ENCODE assay signal across 8 cellular contexts in the genomic region with DNA sequence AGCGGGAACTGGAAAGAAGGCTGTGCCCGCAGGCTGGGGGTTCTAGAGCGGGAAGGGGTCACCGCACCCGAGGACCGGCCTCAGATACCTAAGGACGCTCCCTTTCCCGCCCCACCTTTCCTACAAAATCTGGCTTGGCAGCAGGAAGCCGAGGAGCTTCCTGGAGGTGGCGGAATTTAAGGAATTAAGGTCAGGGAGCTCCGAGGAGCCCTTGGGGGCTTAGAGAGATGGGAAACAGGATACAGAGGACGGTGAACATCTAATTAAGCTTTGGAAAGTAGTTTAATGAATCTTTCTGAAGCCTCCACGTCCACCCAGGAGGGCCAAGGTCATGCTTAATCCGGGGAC. TPM values are rescaled to one million over a fixed set of nuclear protein-coding genes. Genes with fewer than 3 reads are reported as not detected.
DNase-seq lines count a peak whose midpoint lies in the region; ATAC-seq and TF ChIP-seq lines count a peak whose summit lies in the region.

No MANE protein-coding gene starts in this region.

- DNase-seq in ACHN (peak; percentile 2), HL-60 (ENCODE audit: low read depth in 1 of 2, low spot score in 1 of 2) (no peak), naive B cell (no peak), UCSD-AML1 (lab: John Stamatoyannopoulos, UW; ENCODE audit: unreplicated experiment) (no peak), HT-29 (ENCODE audit: low spot score) (no peak)

- TF ChIP-seq CTCF in HL-60 (IDR thresholded peaks at IDR 0.05; ENCODE audit: insufficient read depth, low read length): no peak

- in situ Hi-C loops in ACHN (cut with HindIII; ENCODE audit: low pct_ligation_motif_present, low pct_unique_long_range_greater_than_20kb, low sequenced_read_pairs): no loop called here

- ATAC-seq in naive B cell (ENCODE audit: low read depth in 2 of 2) (no peak), HG02798 (IDR thresholded peaks at IDR 0.05; ENCODE audit: poor library complexity, unreplicated experiment) (no peak), HG02884 (IDR thresholded peaks at IDR 0.05; ENCODE audit: unreplicated experiment) (no peak)

- H3K27ac Mint-ChIP-seq in dendritic cell treated with granulocyte-macrophage colony-stimulating factor and Interleukin-4, amounts not matched to agents 40 ng/mL and 50 ng/mL, for 4 days: no peak overlapping the region
- no peak overlapping the region for H3K27ac Mint-ChIP-seq in naive B cell

- no peaks in the 10 kb centered on the region for H3K27me3 ChIP-seq in HL-60 (ENCODE audit: insufficient read depth, poor library complexity, severe bottlenecking)

- H3K4me3 ChIP-seq in HL-60 (replicated peaks; ENCODE audit: insufficient read depth, low read length): peak overlapping the region; percentile 83

- no peak overlapping the region for H3K27ac ChIP-seq in HL-60 (replicated peaks)

- no peaks in the 10 kb centered on the region for H3K4me1 Mint-ChIP-seq in dendritic cell treated with granulocyte-macrophage colony-stimulating factor and Interleukin-4, amounts not matched to agents 40 ng/mL and 50 ng/mL, for 4 days (ENCODE audit: low read depth)
- peaks cover 4 to 7% (median 6%) of the 10 kb centered on the region in 3 donors for H3K4me1 Mint-ChIP-seq in naive B cell

- H3K27me3 Mint-ChIP-seq in dendritic cell treated with granulocyte-macrophage colony-stimulating factor and Interleukin-4, amounts not matched to agents 40 ng/mL and 50 ng/mL, for 4 days: peaks cover 13% of the 10 kb centered on the region
- H3K27me3 Mint-ChIP-seq in naive B cell: peaks cover 14 to 49% (median 36%) of the 10 kb centered on the region in 3 donors

- no peaks in the 10 kb centered on the region for H3K36me3 Mint-ChIP-seq in dendritic cell treated with granulocyte-macrophage colony-stimulating factor and Interleukin-4, amounts not matched to agents 40 ng/mL and 50 ng/mL, for 4 days (ENCODE audit: low read depth)
- H3K36me3 Mint-ChIP-seq in naive B cell: peaks cover 0 to 7% of the 10 kb centered on the region in 2 donors

- intact Hi-C loops in dendritic cell treated with granulocyte-macrophage colony-stimulating factor and Interleukin-4, amounts not matched to agents 40 ng/mL and 50 ng/mL, for 4 days (cut with micrococcal nuclease): no loop called here

- peak overlapping the region; percentile 74 for H3K4me3 Mint-ChIP-seq in dendritic cell treated with granulocyte-macrophage colony-stimulating factor and Interleukin-4, amounts not matched to agents 40 ng/mL and 50 ng/mL, for 4 days
- peak overlapping the region in 6 of 8 donors; percentile 26 to 83 (median 70) for H3K4me3 Mint-ChIP-seq in naive B cell

- no peaks in the 10 kb centered on the region for H3K9me3 Mint-ChIP-seq in dendritic cell treated with granulocyte-macrophage colony-stimulating factor and Interleukin-4, amounts not matched to agents 40 ng/mL and 50 ng/mL, for 4 days
- H3K9me3 Mint-ChIP-seq in naive B cell: peaks cover 0 to 6% (median 2%) of the 10 kb centered on the region in 7 donors

RNA-seq across cellular contexts. Expression of a gene that starts 0.5 kb away (rescaled TPM):
- under 1 TPM in 1 of 6 donors, not detected in 5; 0.30 TPM for polyA plus RNA-seq in naive B cell (ENCODE audit: low read depth in 6 of 6)
- total RNA-seq in HT-29 (2014; rRNA removed; shearing (Covaris generic)): not detected in 2 replicates
